In the genomic region with DNA sequence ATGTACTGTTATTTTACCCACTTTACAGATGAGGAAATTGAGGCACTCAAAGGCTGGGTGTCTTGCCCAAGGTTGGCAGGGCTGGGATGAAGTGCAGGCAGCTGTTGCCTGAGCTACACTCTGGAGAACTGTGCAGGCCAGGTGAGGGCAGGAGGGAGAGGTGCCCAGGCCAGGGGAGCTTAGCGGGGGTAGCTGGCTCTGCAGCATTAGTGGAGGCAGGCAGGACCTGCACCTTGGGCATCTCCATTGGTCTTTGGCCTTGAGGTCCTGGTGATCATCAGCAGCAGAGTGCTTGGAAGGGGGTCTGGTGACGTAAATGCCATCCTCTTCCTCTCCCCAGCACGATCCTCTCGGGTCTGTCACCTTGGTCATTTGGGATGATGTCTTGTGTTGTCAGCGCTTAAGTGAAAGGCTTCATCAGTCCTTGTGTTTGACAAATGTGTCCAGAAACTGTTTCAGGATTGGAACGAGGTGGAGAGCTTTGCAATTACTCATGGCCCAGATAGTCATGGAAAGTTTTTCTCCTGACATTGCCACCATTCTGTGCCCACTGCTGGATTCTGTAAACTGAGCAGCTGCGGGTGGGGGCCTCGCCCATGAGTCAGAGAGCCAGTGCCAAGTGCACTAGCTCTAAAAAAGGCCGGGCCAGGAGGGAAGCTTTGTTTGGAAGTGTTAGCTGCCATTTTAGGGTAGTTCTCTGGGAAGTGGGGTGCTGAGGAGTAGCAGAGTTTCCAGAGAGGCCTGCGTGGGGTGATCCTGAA, we compare ENCODE assay signal across 12 cellular contexts. TPM values are rescaled to one million over a fixed set of nuclear protein-coding genes. Genes with fewer than 3 reads are reported as not detected.
DNase-seq lines count a peak whose midpoint lies in the region; ATAC-seq and TF ChIP-seq lines count a peak whose summit lies in the region.
"Had no signal": no experiment of that assay in that cellular context is flagged by ENCODE, and none has a peak within 500 bp of the region (broad histone marks: within the 10 kb centered on the region; RNA-seq: fewer than 3 reads in every experiment).

No MANE protein-coding gene starts in this region.

- peaks cover 0 to 10% (median 0%) of the 10 kb centered on the region in 3 donors for H3K36me3 ChIP-seq in esophagus squamous epithelium
- H3K36me3 ChIP-seq in skeletal muscle satellite cell (ENCODE audit: insufficient read depth, low read length): no peaks in the 10 kb centered on the region
- H3K36me3 ChIP-seq: breast epithelium, left lung had no signal

- no peak for TF ChIP-seq CTCF in esophagus squamous epithelium (IDR thresholded peaks at IDR 0.05)

- H3K4me1 ChIP-seq in esophagus squamous epithelium (peaks cover 0 to 12% (median 0%) of the 10 kb centered on the region in 3 donors), skeletal muscle satellite cell (ENCODE audit: control insufficient read depth, insufficient read depth, low read length) (peaks cover 13% of the 10 kb centered on the region)
- H3K4me1 ChIP-seq: breast epithelium, left lung had no signal

- no peak overlapping the region for H3K9ac ChIP-seq in skeletal muscle satellite cell (ENCODE audit: low read depth, low read length)

- H3K27me3 ChIP-seq in esophagus squamous epithelium (no peaks in the 10 kb centered on the region), skeletal muscle satellite cell (ENCODE audit: control insufficient read depth, insufficient read depth, low read length) (peaks cover 3% of the 10 kb centered on the region)
- H3K27me3 ChIP-seq: breast epithelium, left lung had no signal

- peak; percentile 66 for DNase-seq in AG20443 (ENCODE audit: low spot score)
- DNase-seq in M059J (ENCODE audit: low read depth): peak; percentile 81
- no peak for DNase-seq in esophagus squamous epithelium (lab: John Stamatoyannopoulos, UW)
- no peak for DNase-seq in erythroblast (lab: John Stamatoyannopoulos, UW)
- DNase-seq in NK-92 (lab: John Stamatoyannopoulos, UW; ENCODE audit: unreplicated experiment): no peak
- DNase-seq in NCI-H345 treated with DMSO at 0.1 percent for 48 hours (lab: John Stamatoyannopoulos, UW; ENCODE audit: unreplicated experiment): no peak
- DNase-seq: NCI-H1417, NCI-H446 treated with DMSO at 0.1 percent for 48 hours had no signal

- no peak for ATAC-seq in esophagus mucosa
- ATAC-seq: left lung had no signal

- peak overlapping the region; percentile 3 for H3K4me2 ChIP-seq in skeletal muscle satellite cell (ENCODE audit: low read length)

- 72 to 86% methylated on average over 7 of the region's 10 CpGs for WGBS in esophagus squamous epithelium, 2 donors

- TF ChIP-seq POLR2A in esophagus squamous epithelium (IDR thresholded peaks at IDR 0.05): no peak
- no peak for TF ChIP-seq POLR2A in erythroblast (IDR thresholded peaks at IDR 0.05; ENCODE audit: low read length)

- H3K9me3 ChIP-seq in esophagus squamous epithelium (no peaks in the 10 kb centered on the region), skeletal muscle satellite cell (replicated peaks; ENCODE audit: low read length) (no peaks in the 10 kb centered on the region)
- H3K9me3 ChIP-seq: breast epithelium, left lung had no signal

- H3K4me3 ChIP-seq in esophagus squamous epithelium (no peak overlapping the region), skeletal muscle satellite cell (ENCODE audit: low read length) (no peak overlapping the region)
- H3K4me3 ChIP-seq: breast epithelium, left lung had no signal

- H3K27ac ChIP-seq in esophagus squamous epithelium: peak overlapping the region in 3 of 4 donors; percentile 33 to 76 (median 39)
- H3K27ac ChIP-seq: breast epithelium, left lung had no signal

- intact Hi-C loops in esophagus squamous epithelium (cut with DNase I): loop anchor here (5.0 kb wide), 1 partner anchor 82 kb away; a partner anchor contains a TSS

RNA-seq across cellular contexts. Expression of a gene that starts 47.6 kb away (rescaled TPM):
- total RNA-seq in M059J (2014; rRNA removed; shearing (Covaris generic)): 109 and 179 TPM in 2 replicates
- total RNA-seq in esophagus squamous epithelium: 10 to 100 TPM in 3 of 4 donors, 1 to 10 TPM in 1; 3.6 to 24.0 (median 18.5) TPM
- total RNA-seq in skeletal muscle satellite cell (2012; rRNA removed): 0.22 and 0.25 TPM in 2 replicates
- total RNA-seq in esophagus mucosa: 3.4 TPM

Comparison
In these comparisons a context has a peak if more than half of its experiments do, and no peak if none do; other contexts are left out.
1. DNase-seq: peak in AG20443 (single experiment) and M059J (single experiment); none in esophagus squamous epithelium (single experiment), erythroblast (0 of 2), NK-92 (single experiment) and NCI-H345 treated with DMSO at 0.1 percent for 48 hours (single experiment).